11 cellular contexts compared by ENCODE assay signal in genomic region chr4:133565379-133565778, GRCh38.
DNase-seq lines count a peak whose midpoint lies in the region; ATAC-seq lines count a peak whose summit lies in the region.
"Had no signal": no experiment of that assay in that cellular context is flagged by ENCODE, and none has a peak within 500 bp of the region (broad histone marks: within the 10 kb centered on the region; RNA-seq: fewer than 3 reads in every experiment).

No MANE protein-coding gene starts in this region.

- H3K4me3 ChIP-seq in SK-N-MC, result peak overlapping the region; percentile 47
- H3K4me3 ChIP-seq: dorsolateral prefrontal cortex had no signal

- no peak overlapping the region for H3K9ac ChIP-seq in SK-N-MC (ENCODE audit: insufficient read length)

- intact Hi-C loops in head of caudate nucleus (cut with DNase I), result no loop called here

- DNase-seq in EL (peak; percentile 60), NCI-H1048 (lab: John Stamatoyannopoulos, UW) (peak; percentile 71), SK-N-MC (ENCODE audit: low read depth, low spot score) (peak; percentile 95), glomerular visceral epithelial cell (ENCODE audit: extremely low spot score) (peak; percentile 42), head of caudate nucleus (no peak)
- no peak for DNase-seq in activated T-cell treated with anti-CD3 and anti-CD28 coated beads, Interleukin-2, amount 50 U/mL, for 48 hours
- DNase-seq in activated CD8-positive, alpha-beta memory T cell treated with anti-CD3 and anti-CD28 coated beads, Interleukin-2, amount 50 U/mL, for 4 hours, result no peak
- DNase-seq: activated CD4-positive, CD25-positive, alpha-beta regulatory T cell; dorsolateral prefrontal cortex; KG1 had no signal

- H3K27ac ChIP-seq in SK-N-MC, result no peak overlapping the region
- H3K27ac ChIP-seq: dorsolateral prefrontal cortex had no signal

- ATAC-seq in HG02840 (IDR thresholded peaks at IDR 0.05; ENCODE audit: low FRiP score, unreplicated experiment), result no peak

- no peaks in the 10 kb centered on the region for H3K9me3 ChIP-seq in SK-N-MC (ENCODE audit: low read depth, low read length)

- no peaks in the 10 kb centered on the region for H3K36me3 ChIP-seq in SK-N-MC (ENCODE audit: insufficient read depth, low read length)

Comparison
In these comparisons a context has a peak if more than half of its experiments do, and no peak if none do; other contexts are left out.
1. DNase-seq: peak in EL (single experiment), NCI-H1048 (single experiment), SK-N-MC (single experiment) and glomerular visceral epithelial cell (single experiment); none in activated T-cell treated with anti-CD3 and anti-CD28 coated beads, Interleukin-2, amount 50 U/mL, for 48 hours (0 of 2), activated CD8-positive, alpha-beta memory T cell treated with anti-CD3 and anti-CD28 coated beads, Interleukin-2, amount 50 U/mL, for 4 hours (single experiment) and head of caudate nucleus (0 of 42).